Comparison of ENCODE assay signal across 35 cellular contexts in genomic region chr15:98963459-98963858, GRCh38. TPM values are rescaled to one million over a fixed set of nuclear protein-coding genes. Genes with fewer than 3 reads are reported as not detected.
"Had no signal": no experiment of that assay in that cellular context is flagged by ENCODE, and none has a peak within 500 bp of the region (broad histone marks: within the 10 kb centered on the region; RNA-seq: fewer than 3 reads in every experiment).

No MANE protein-coding gene starts in this region.

- H3K9ac ChIP-seq: parathyroid adenoma had no signal

- H3K9me3 Mint-ChIP-seq: natural killer cell treated with Interleukin-12 subunit alpha and Interleukin-12 subunit beta and Interleukin-15 and Interleukin-18, amount 100 ng/mL, for 72 hours had no signal

- H3K27me3 ChIP-seq: neutrophil, ovary, spleen, suprapubic skin, testis, thyroid gland, tibial nerve, upper lobe of left lung, vagina had no signal

- H3K4me2 ChIP-seq: smooth muscle cell had no signal

- H3K4me3 ChIP-seq: ovary, psoas muscle, skin epidermis, smooth muscle cell, spleen, suprapubic skin, testis, thyroid gland, tibial nerve, upper lobe of left lung, vagina had no signal

- H3K4me3 Mint-ChIP-seq: naive thymus-derived CD8-positive, alpha-beta T cell; natural killer cell treated with Interleukin-12 subunit alpha and Interleukin-12 subunit beta and Interleukin-15 and Interleukin-18, amount 100 ng/mL, for 72 hours; nephron progenitor cell; neural crest cell; stimulated activated memory B cell treated with anti-CD40 and anti-IgM and Interleukin-4, amounts not matched to agents 10 μg/mL and 1 μg/mL and 100 μg/mL, for 72 hours; stimulated activated naive CD8-positive, alpha-beta T cell treated with anti-CD3 and anti-CD28 coated beads, Interleukin-15, amount 100 ng/mL, for 72 hours had no signal

- H3K4me1 ChIP-seq: parathyroid adenoma, testis, tibial nerve, upper lobe of left lung had no signal

- DNase-seq: naive thymus-derived CD8-positive, alpha-beta T cell; nephron progenitor cell; nucleus accumbens; ovary; psoas muscle; right cardiac atrium; spleen; stimulated activated CD4-positive, alpha-beta T cell treated with anti-CD3 and anti-CD28 coated beads, Interleukin-12 subunit alpha, Interleukin-12 subunit beta, amount 100 ng/mL, for 4 hours; stimulated activated CD4-positive, alpha-beta T cell treated with anti-CD3 and anti-CD28 coated beads, Interleukin-1b, Interleukin-23, amount 100 ng/mL, for 48 hours; stimulated activated CD4-positive, alpha-beta T cell treated with anti-CD3 and anti-CD28 coated beads, Interleukin-4, amount 100 ng/mL, for 1 hour; stimulated activated CD4-positive, alpha-beta T cell treated with anti-CD3 and anti-CD28 coated beads, Interleukin-4, amount 100 ng/mL, for 4 hours; stimulated activated CD8-positive, alpha-beta memory T cell treated with anti-CD3 and anti-CD28 coated beads, Interleukin-4, amount 100 ng/mL, for 48 hours; stimulated activated naive CD4-positive, alpha-beta T cell; stimulated activated naive CD8-positive, alpha-beta T cell treated with anti-CD3 and anti-CD28 coated beads, Interleukin-15, amount 100 ng/mL, for 72 hours; stimulated activated naive CD8-positive, alpha-beta T cell treated with anti-CD3 and anti-CD28 coated beads, Interleukin-15, Interleukin-2, amounts not matched to agents 100 U/mL and 50 U/mL, for 24 hours; substantia nigra; testis; thyroid gland; trophoblast cell; upper lobe of left lung had no signal

- H3K9me3 ChIP-seq: neutrophil, ovary, psoas muscle, testis, thyroid gland, vagina had no signal

- H3K27ac Mint-ChIP-seq: natural killer cell treated with Interleukin-12 subunit alpha and Interleukin-12 subunit beta and Interleukin-15 and Interleukin-18, amount 100 ng/mL, for 72 hours; nephron progenitor cell; progenitor cell of endocrine pancreas; stimulated activated memory B cell treated with anti-CD40 and anti-IgM and Interleukin-4, amounts not matched to agents 10 μg/mL and 1 μg/mL and 100 μg/mL, for 72 hours had no signal

- H3K27ac ChIP-seq: neutrophil, ovary, parathyroid adenoma, skin epidermis, spleen, suprapubic skin, testis, thyroid gland, tibial nerve, upper lobe of left lung, vagina had no signal

- H3K79me2 ChIP-seq: parathyroid adenoma had no signal

- H2AFZ ChIP-seq: parathyroid adenoma had no signal

- H3K36me3 ChIP-seq: ovary had no signal

- H3K27me3 Mint-ChIP-seq: progenitor cell of endocrine pancreas; stimulated activated memory B cell treated with anti-CD40 and anti-IgM and Interleukin-4, amounts not matched to agents 10 μg/mL and 1 μg/mL and 100 μg/mL, for 72 hours; stimulated activated naive CD8-positive, alpha-beta T cell treated with anti-CD3 and anti-CD28 coated beads, Interleukin-15, amount 100 ng/mL, for 72 hours had no signal

- ATAC-seq: naive thymus-derived CD8-positive, alpha-beta T cell; natural killer cell treated with Interleukin-12 subunit alpha and Interleukin-12 subunit beta and Interleukin-15 and Interleukin-18, amount 100 ng/mL, for 72 hours; psoas muscle; right cardiac atrium; sciatic nerve; stimulated activated memory B cell treated with anti-CD40 and anti-IgM and Interleukin-4, amounts not matched to agents 10 μg/mL and 1 μg/mL and 100 μg/mL, for 72 hours; stimulated activated naive CD8-positive, alpha-beta T cell treated with anti-CD3 and anti-CD28 coated beads, Interleukin-15, amount 100 ng/mL, for 72 hours; stimulated activated naive CD8-positive, alpha-beta T cell treated with anti-CD3 and anti-CD28 coated beads, Interleukin-15, Interleukin-2, amounts not matched to agents 100 U/mL and 50 U/mL, for 24 hours had no signal

- H3K4me1 Mint-ChIP-seq: neural crest cell; stimulated activated memory B cell treated with anti-CD40 and anti-IgM and Interleukin-4, amounts not matched to agents 10 μg/mL and 1 μg/mL and 100 μg/mL, for 72 hours had no signal

RNA-seq across cellular contexts. Expression of gene PGPEP1L, which starts 44.1 kb away (rescaled TPM):
- total RNA-seq: naive thymus-derived CD8-positive, alpha-beta T cell; natural killer cell treated with Interleukin-12 subunit alpha and Interleukin-12 subunit beta and Interleukin-15 and Interleukin-18, amount 100 ng/mL, for 72 hours; neural crest cell; omental fat pad; ovary; progenitor cell of endocrine pancreas; renal cortical epithelial cell; sciatic nerve; smooth muscle cell; spleen; suprapubic skin; thyroid gland; tibial nerve; upper lobe of left lung; ureter; vagina had no signal
- polyA plus RNA-seq: naive thymus-derived CD8-positive, alpha-beta T cell; smooth muscle cell had no signal
